In genomic region chr6:133435065-133435728, GRCh38 we compare ENCODE assay signal across 22 cellular contexts.
DNase-seq lines count a peak whose midpoint lies in the region; ATAC-seq and TF ChIP-seq lines count a peak whose summit lies in the region.
"Had no signal": no experiment of that assay in that cellular context is flagged by ENCODE, and none has a peak within 500 bp of the region (broad histone marks: within the 10 kb centered on the region; RNA-seq: fewer than 3 reads in every experiment).

No MANE protein-coding gene starts in this region.

- H3K36me3 ChIP-seq in adrenal gland (replicated peaks in 1 of 2) = no peaks in the 10 kb centered on the region
- no peaks in the 10 kb centered on the region for H3K36me3 ChIP-seq in psoas muscle (ENCODE audit: insufficient read depth in 1 of 2, low read depth in 1 of 2)
- H3K36me3 ChIP-seq: cardiac muscle cell, sigmoid colon, upper lobe of left lung had no signal

- H3K9me3 ChIP-seq in adrenal gland (replicated peaks in 1 of 3) = no peaks in the 10 kb centered on the region
- no peaks in the 10 kb centered on the region for H3K9me3 ChIP-seq in psoas muscle
- H3K9me3 ChIP-seq: sigmoid colon, upper lobe of left lung had no signal

- DNase-seq in DMS53 (lab: John Stamatoyannopoulos, UW) (peak; percentile 14), DMS53 treated with DMSO at 0.1 percent for 48 hours (lab: John Stamatoyannopoulos, UW; ENCODE audit: unreplicated experiment) (no peak), adrenal gland (peak in 5 of 7 donors; percentile 3 to 54 (median 22)), left lobe of liver (ENCODE audit: low spot score) (peak; percentile 89), psoas muscle (peak; percentile 49 to 81), medulla oblongata (ENCODE audit: extremely low spot score) (no peak), DMS79 treated with DMSO at 0.1 percent for 48 hours (lab: John Stamatoyannopoulos, UW) (no peak)
- DNase-seq: 8988T; activated CD4-positive, alpha-beta T cell treated with anti-CD3 and anti-CD28 coated beads for 36 hours; activated naive CD4-positive, alpha-beta T cell treated with anti-CD3 and anti-CD28 coated beads, Interleukin-2, amount 10 ng/mL, durations not matched to agents 7 days and 5 days; activated T-cell treated with anti-CD3 and anti-CD28 coated beads, Interleukin-2, amount 50 U/mL, for 48 hours; COR-L47; dermis blood vessel endothelial cell; GM23248; NCI-H1417; NCI-H2171; sigmoid colon; T-helper 1 cell; upper lobe of left lung had no signal

- H3K4me1 ChIP-seq in adrenal gland (replicated peaks in 1 of 2) (no peaks in the 10 kb centered on the region), psoas muscle (peaks cover 56% of the 10 kb centered on the region)
- H3K4me1 ChIP-seq: sigmoid colon, upper lobe of left lung had no signal

- no peak overlapping the region for H3K4me3 ChIP-seq in adrenal gland
- peak overlapping the region; percentile 40 for H3K4me3 ChIP-seq in psoas muscle
- H3K4me3 ChIP-seq: cardiac muscle cell, GM23248, sigmoid colon, upper lobe of left lung had no signal

- 63 to 71% (median 68%) methylated on average over 7 of the region's 7 CpGs for WGBS in adrenal gland, 4 donors
- WGBS in psoas muscle, 3 donors = 30 to 37% (median 34%) methylated on average over 7 of the region's 7 CpGs

- H3K27ac ChIP-seq in adrenal gland = no peak overlapping the region
- peak overlapping the region; percentile 78 for H3K27ac ChIP-seq in psoas muscle
- H3K27ac ChIP-seq: cardiac muscle cell, GM23248, HL-60, sigmoid colon, upper lobe of left lung had no signal

- no peak for TF ChIP-seq CTCF in adrenal gland (IDR thresholded peaks at IDR 0.05)
- no peak for TF ChIP-seq CTCF in psoas muscle (IDR thresholded peaks at IDR 0.05)

- intact Hi-C loops in adrenal gland (cut with DNase I) (no loop called here), psoas muscle (cut with DNase I) (loop anchor here in 1 of 2 donors (10.0 kb wide), 1 partner anchor 60 kb away; no protein-coding TSS in a partner anchor)

- TF ChIP-seq POLR2A in adrenal gland (IDR thresholded peaks at IDR 0.05) = no peak

- H3K27me3 ChIP-seq in adrenal gland (no peaks in the 10 kb centered on the region), psoas muscle (ENCODE audit: insufficient read depth in 3 of 3, low read length in 2 of 3) (no peaks in the 10 kb centered on the region)
- H3K27me3 ChIP-seq: cardiac muscle cell, sigmoid colon, upper lobe of left lung had no signal

- ATAC-seq in left lobe of liver (peak; percentile 95), psoas muscle (peak; percentile 60 to 79 (median 74)), HG03354 (IDR thresholded peaks at IDR 0.05; ENCODE audit: poor library complexity, severe bottlenecking, unreplicated experiment) (no peak)
- ATAC-seq: activated CD4-positive, alpha-beta T cell treated with anti-CD3 and anti-CD28 coated beads for 36 hours had no signal

Comparison
In these comparisons a context has a peak if more than half of its experiments do, and no peak if none do; other contexts are left out.
1. DNase-seq: peak in DMS53 (single experiment), adrenal gland (5 of 7), left lobe of liver (single experiment) and psoas muscle (2 of 2); none in DMS53 treated with DMSO at 0.1 percent for 48 hours (single experiment), medulla oblongata (single experiment) and DMS79 treated with DMSO at 0.1 percent for 48 hours (single experiment).